Comparison of ENCODE assay signal across 11 cellular contexts in genomic region chr19:40542197-40542859, GRCh38. TPM values are rescaled to one million over a fixed set of nuclear protein-coding genes. Genes with fewer than 3 reads are reported as not detected.
DNase-seq lines count a peak whose midpoint lies in the region; ATAC-seq lines count a peak whose summit lies in the region.
"Had no signal": no experiment of that assay in that cellular context is flagged by ENCODE, and none has a peak within 500 bp of the region (broad histone marks: within the 10 kb centered on the region; RNA-seq: fewer than 3 reads in every experiment).

No MANE protein-coding gene starts in this region.

- ATAC-seq in GM18870 (IDR thresholded peaks at IDR 0.05; ENCODE audit: unreplicated experiment) (no peak), HG03342 (IDR thresholded peaks at IDR 0.05; ENCODE audit: unreplicated experiment) (no peak)
- no peak for ATAC-seq in activated CD8-positive, alpha-beta memory T cell treated with anti-CD3 and anti-CD28 coated beads, Interleukin-2, amount 10 ng/mL, durations not matched to agents 7 days and 5 days

- peaks cover 2% of the 10 kb centered on the region for H3K9me3 Mint-ChIP-seq in activated CD8-positive, alpha-beta memory T cell treated with anti-CD3 and anti-CD28 coated beads, Interleukin-2, amount 10 ng/mL, durations not matched to agents 7 days and 5 days (ENCODE audit: low read depth)
- peaks cover 5% of the 10 kb centered on the region for H3K9me3 Mint-ChIP-seq in activated naive CD4-positive, alpha-beta T cell treated with anti-CD3 and anti-CD28 coated beads, Interleukin-2, amount 10 ng/mL, durations not matched to agents 7 days and 5 days
- H3K9me3 Mint-ChIP-seq: activated naive CD8-positive, alpha-beta T cell treated with anti-CD3 and anti-CD28 coated beads for 36 hours had no signal

- CTCF ChIA-PET in activated CD8-positive, alpha-beta memory T cell treated with anti-CD3 and anti-CD28 coated beads, Interleukin-2, amount 10 ng/mL, durations not matched to agents 7 days and 5 days (lab: Charles Lee) = interaction anchor here (0.6 to 1.8 kb wide), 4 partner anchors 8 to 1294 kb away, joined by 3 to 10 read pairs (median 4); no protein-coding TSS in a partner anchor
- CTCF ChIA-PET in activated naive CD4-positive, alpha-beta T cell treated with anti-CD3 and anti-CD28 coated beads, Interleukin-2, amount 10 ng/mL, durations not matched to agents 7 days and 5 days (lab: Charles Lee) = interaction anchor here (0.8 to 3.6 kb wide), 5 partner anchors 9 to 61 kb away, joined by 3 to 13 read pairs (median 4); no protein-coding TSS in a partner anchor

- H3K36me3 Mint-ChIP-seq in activated CD8-positive, alpha-beta memory T cell treated with anti-CD3 and anti-CD28 coated beads, Interleukin-2, amount 10 ng/mL, durations not matched to agents 7 days and 5 days = peaks cover 2% of the 10 kb centered on the region
- H3K36me3 Mint-ChIP-seq in activated naive CD4-positive, alpha-beta T cell treated with anti-CD3 and anti-CD28 coated beads, Interleukin-2, amount 10 ng/mL, durations not matched to agents 7 days and 5 days = no peaks in the 10 kb centered on the region
- H3K36me3 Mint-ChIP-seq: activated CD4-positive, alpha-beta memory T cell treated with anti-CD3 and anti-CD28 coated beads for 36 hours; activated naive CD8-positive, alpha-beta T cell treated with anti-CD3 and anti-CD28 coated beads for 36 hours had no signal

- no peak overlapping the region for H3K4me3 Mint-ChIP-seq in activated CD8-positive, alpha-beta memory T cell treated with anti-CD3 and anti-CD28 coated beads, Interleukin-2, amount 10 ng/mL, durations not matched to agents 7 days and 5 days
- H3K4me3 Mint-ChIP-seq in activated naive CD4-positive, alpha-beta T cell treated with anti-CD3 and anti-CD28 coated beads, Interleukin-2, amount 10 ng/mL, durations not matched to agents 7 days and 5 days = no peak overlapping the region
- H3K4me3 Mint-ChIP-seq: activated CD4-positive, alpha-beta memory T cell treated with anti-CD3 and anti-CD28 coated beads for 36 hours; activated naive CD8-positive, alpha-beta T cell treated with anti-CD3 and anti-CD28 coated beads for 36 hours had no signal

- H3K27me3 Mint-ChIP-seq in activated CD8-positive, alpha-beta memory T cell treated with anti-CD3 and anti-CD28 coated beads, Interleukin-2, amount 10 ng/mL, durations not matched to agents 7 days and 5 days = peaks cover 14% of the 10 kb centered on the region
- peaks cover 40% of the 10 kb centered on the region for H3K27me3 Mint-ChIP-seq in activated naive CD4-positive, alpha-beta T cell treated with anti-CD3 and anti-CD28 coated beads, Interleukin-2, amount 10 ng/mL, durations not matched to agents 7 days and 5 days

- DNase-seq in AG08395 (ENCODE audit: low spot score) = peak; percentile 38
- DNase-seq in NCI-H1105 treated with DMSO at 0.1 percent for 48 hours (lab: John Stamatoyannopoulos, UW) = peak; percentile 43
- peak; percentile 77 for DNase-seq in cerebellum (ENCODE audit: low spot score)
- DNase-seq in medulla oblongata (ENCODE audit: extremely low spot score) = peak; percentile 30
- no peak for DNase-seq in activated CD8-positive, alpha-beta memory T cell treated with anti-CD3 and anti-CD28 coated beads, Interleukin-2, amount 10 ng/mL, durations not matched to agents 7 days and 5 days
- DNase-seq in activated naive CD4-positive, alpha-beta T cell treated with anti-CD3 and anti-CD28 coated beads, Interleukin-2, amount 10 ng/mL, durations not matched to agents 7 days and 5 days = no peak
- DNase-seq: activated CD4-positive, alpha-beta memory T cell treated with anti-CD3 and anti-CD28 coated beads for 36 hours; activated naive CD8-positive, alpha-beta T cell treated with anti-CD3 and anti-CD28 coated beads for 36 hours; NCI-H226 had no signal

- no peaks in the 10 kb centered on the region for H3K4me1 Mint-ChIP-seq in activated CD8-positive, alpha-beta memory T cell treated with anti-CD3 and anti-CD28 coated beads, Interleukin-2, amount 10 ng/mL, durations not matched to agents 7 days and 5 days
- H3K4me1 Mint-ChIP-seq in activated naive CD4-positive, alpha-beta T cell treated with anti-CD3 and anti-CD28 coated beads, Interleukin-2, amount 10 ng/mL, durations not matched to agents 7 days and 5 days = no peaks in the 10 kb centered on the region
- H3K4me1 Mint-ChIP-seq: activated naive CD8-positive, alpha-beta T cell treated with anti-CD3 and anti-CD28 coated beads for 36 hours had no signal

- H3K27ac Mint-ChIP-seq in activated CD8-positive, alpha-beta memory T cell treated with anti-CD3 and anti-CD28 coated beads, Interleukin-2, amount 10 ng/mL, durations not matched to agents 7 days and 5 days = no peak overlapping the region
- no peak overlapping the region for H3K27ac Mint-ChIP-seq in activated naive CD4-positive, alpha-beta T cell treated with anti-CD3 and anti-CD28 coated beads, Interleukin-2, amount 10 ng/mL, durations not matched to agents 7 days and 5 days
- H3K27ac Mint-ChIP-seq: activated CD4-positive, alpha-beta memory T cell treated with anti-CD3 and anti-CD28 coated beads for 36 hours; activated naive CD8-positive, alpha-beta T cell treated with anti-CD3 and anti-CD28 coated beads for 36 hours had no signal

RNA-seq across cellular contexts. Expression of gene SHKBP1, which starts 34.3 kb away (rescaled TPM):
- total RNA-seq in cerebellum = 3.3 TPM
- 100 to 1,000 TPM; 135 to 153 TPM for total RNA-seq in activated CD8-positive, alpha-beta memory T cell treated with anti-CD3 and anti-CD28 coated beads, Interleukin-2, amount 10 ng/mL, durations not matched to agents 7 days and 5 days

RNA-seq across cellular contexts. Expression of gene LTBP4, which starts 58.8 kb away (rescaled TPM):
- 36.8 TPM for total RNA-seq in cerebellum
- 10 to 100 TPM; 42.8 to 75.9 TPM for total RNA-seq in activated CD8-positive, alpha-beta memory T cell treated with anti-CD3 and anti-CD28 coated beads, Interleukin-2, amount 10 ng/mL, durations not matched to agents 7 days and 5 days

Comparison
In these comparisons a context has a peak if more than half of its experiments do, and no peak if none do; other contexts are left out.
1. DNase-seq: peak in AG08395 (single experiment), NCI-H1105 treated with DMSO at 0.1 percent for 48 hours (single experiment), cerebellum (single experiment) and medulla oblongata (single experiment); none in activated CD8-positive, alpha-beta memory T cell treated with anti-CD3 and anti-CD28 coated beads, Interleukin-2, amount 10 ng/mL, durations not matched to agents 7 days and 5 days (single experiment) and activated naive CD4-positive, alpha-beta T cell treated with anti-CD3 and anti-CD28 coated beads, Interleukin-2, amount 10 ng/mL, durations not matched to agents 7 days and 5 days (single experiment).
2. RNA of gene SHKBP1, which starts 34.3 kb away (total RNA-seq): 135 to 153 TPM in activated CD8-positive, alpha-beta memory T cell treated with anti-CD3 and anti-CD28 coated beads, Interleukin-2, amount 10 ng/mL, durations not matched to agents 7 days and 5 days; 3.3 TPM in cerebellum (single experiment); every median in the first group is over 10 times any median in the second.